Comparison of ENCODE assay signal across 8 cellular contexts in the genomic region with DNA sequence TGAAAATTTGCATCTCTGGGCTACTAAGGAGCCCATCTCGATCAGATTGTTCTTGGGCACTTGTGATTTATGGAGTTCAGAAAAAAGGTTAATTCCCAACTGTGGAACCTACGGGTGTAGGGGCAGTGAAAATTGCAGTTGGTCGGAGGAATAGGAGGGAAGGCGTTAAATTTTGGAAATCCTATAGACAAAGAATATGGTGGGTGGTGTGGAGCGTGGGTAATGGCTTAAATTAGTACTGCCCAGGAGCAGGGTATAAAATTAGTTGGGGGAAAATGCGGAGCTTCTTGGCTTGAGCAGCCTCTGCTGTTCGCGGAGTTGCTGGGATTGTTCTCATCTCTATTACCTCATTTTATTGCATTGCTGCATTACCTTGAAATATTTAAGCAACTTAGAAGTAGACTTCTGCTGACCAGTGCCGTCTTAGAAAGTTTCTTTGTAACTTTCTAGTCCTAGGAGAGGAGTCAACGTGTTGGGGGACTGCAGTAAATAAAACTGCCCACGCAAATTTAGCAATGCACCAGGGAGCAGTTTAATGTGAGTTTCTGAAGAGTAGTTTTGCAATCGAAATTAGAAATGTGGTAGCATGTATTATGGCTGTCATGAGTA. TPM values are rescaled to one million over a fixed set of nuclear protein-coding genes. Genes with fewer than 3 reads are reported as not detected.
A peak's percentile ranks its signal among the peaks of the same experiment; 100 is the strongest.
DNase-seq lines count a peak whose midpoint lies in the region; ATAC-seq and TF ChIP-seq lines count a peak whose summit lies in the region.

No MANE protein-coding gene starts in this region.

- H3K36me3 Mint-ChIP-seq in activated B cell treated with CpG ODN at 0.5 μM for 24 hours (ENCODE audit: low read depth): peaks cover 61% of the 10 kb centered on the region
- peaks cover 10% of the 10 kb centered on the region for H3K36me3 Mint-ChIP-seq in neural crest cell (ENCODE audit: low read depth)

- TF ChIP-seq POLR2A in erythroblast (IDR thresholded peaks at IDR 0.05; ENCODE audit: low read length): no peak

- peak overlapping the region; percentile 72 for H3K4me3 ChIP-seq in BJ (ENCODE audit: low read depth, low read length)

- TF ChIP-seq CTCF in BJ (IDR thresholded peaks at IDR 0.05; ENCODE audit: insufficient read depth, low read depth, low read length) (peak; percentile 35), activated B cell treated with CpG ODN at 0.5 μM for 24 hours (IDR thresholded peaks at IDR 0.05) (no peak), neural crest cell (conservative IDR thresholded peaks at IDR 0.05) (no peak)

- intact Hi-C loops in activated B cell treated with CpG ODN at 0.5 μM for 24 hours (cut with micrococcal nuclease): loop anchor here (2.0 to 5.0 kb wide), 4 partner anchors 21 to 1105 kb away; partner anchors contain the start of genes SASS6 and TRMT13

- DNase-seq in BJ (ENCODE audit: low read depth): no peak
- DNase-seq in H4 (ENCODE audit: low spot score): peak; percentile 16
- no peak for DNase-seq in activated B cell treated with CpG ODN at 0.5 μM for 24 hours
- peak; percentile 16 to 22 for DNase-seq in erythroblast (lab: John Stamatoyannopoulos, UW)
- DNase-seq in neural crest cell (ENCODE audit: low read depth, low spot score): no peak
- no peak for DNase-seq in NCI-H128 (lab: John Stamatoyannopoulos, UW; ENCODE audit: unreplicated experiment)
- DNase-seq in cerebellum (ENCODE audit: low spot score): no peak

- H3K4me3 Mint-ChIP-seq in activated B cell treated with CpG ODN at 0.5 μM for 24 hours: peak overlapping the region; percentile 98
- H3K4me3 Mint-ChIP-seq in neural crest cell: peak overlapping the region; percentile 90

- no peaks in the 10 kb centered on the region for H3K27me3 ChIP-seq in BJ (ENCODE audit: control insufficient read depth, insufficient read depth, low read length)

- peaks cover 6% of the 10 kb centered on the region; the same call in 1 of the 2 replicates for H3K36me3 ChIP-seq in BJ (ENCODE audit: control insufficient read depth, insufficient read depth, low read length)

- CTCF ChIA-PET in BJ (lab: Yijun Ruan, JAX): interaction anchor here (1.0 to 3.3 kb wide), 4 partner anchors 14 to 328 kb away, joined by 3 to 22 read pairs (median 6); no protein-coding TSS in a partner anchor
- CTCF ChIA-PET in activated B cell treated with CpG ODN at 0.5 μM for 24 hours (lab: Charles Lee): interaction anchor here (1.1 to 7.0 kb wide), 8 partner anchors 10 to 125 kb away, joined by 4 to 96 read pairs (median 26); no protein-coding TSS in a partner anchor

- H3K27me3 Mint-ChIP-seq in activated B cell treated with CpG ODN at 0.5 μM for 24 hours (no peaks in the 10 kb centered on the region), neural crest cell (ENCODE audit: low read depth) (peaks cover 44% of the 10 kb centered on the region)

- no peaks in the 10 kb centered on the region for H3K9me3 Mint-ChIP-seq in activated B cell treated with CpG ODN at 0.5 μM for 24 hours
- H3K9me3 Mint-ChIP-seq in neural crest cell: no peaks in the 10 kb centered on the region

- H3K4me1 Mint-ChIP-seq in activated B cell treated with CpG ODN at 0.5 μM for 24 hours (peaks cover 67% of the 10 kb centered on the region), neural crest cell (peaks cover 41% of the 10 kb centered on the region)

- ATAC-seq in activated B cell treated with CpG ODN at 0.5 μM for 24 hours (ENCODE audit: low read depth): peak; percentile 7
- no peak for ATAC-seq in GM18873 (IDR thresholded peaks at IDR 0.05; ENCODE audit: low FRiP score, unreplicated experiment)

- H3K27ac Mint-ChIP-seq in activated B cell treated with CpG ODN at 0.5 μM for 24 hours (peak overlapping the region; percentile 98), neural crest cell (ENCODE audit: unreplicated experiment) (peak overlapping the region; percentile 69)

- POLR2A ChIA-PET in BJ (lab: Charles Lee) (no interaction called here), activated B cell treated with CpG ODN at 0.5 μM for 24 hours (lab: Charles Lee) (interaction anchor here (0.6 to 5.7 kb wide), 36 partner anchors 8 to 950 kb away, joined by 3 to 154 read pairs (median 8); partner anchors contain the start of genes DPH5, EXTL2 and SLC30A7)

RNA-seq across cellular contexts. Expression of gene S1PR1, which starts 0.5 kb away (rescaled TPM):
- 11.8 and 12.2 TPM in 2 replicates for polyA plus RNA-seq in BJ (2011; rRNA removed)
- 9.2 and 14.4 TPM in 2 replicates for polyA minus RNA-seq in BJ (2011; rRNA and poly(A)+ RNA removed)
- total RNA-seq in H4 (2014; rRNA removed; shearing (Covaris generic)): 3.2 and 4.9 TPM in 2 replicates
- total RNA-seq in activated B cell treated with CpG ODN at 0.5 μM for 24 hours: 77.7 and 85.2 TPM in 2 replicates
- 20.9 and 21.6 TPM in 2 replicates for total RNA-seq in neural crest cell
- total RNA-seq in cerebellum: 38.3 TPM

Comparison
In these comparisons a context has a peak if more than half of its experiments do, and no peak if none do; other contexts are left out.
1. DNase-seq: peak in H4 (single experiment) and erythroblast (2 of 2); none in BJ (single experiment), activated B cell treated with CpG ODN at 0.5 μM for 24 hours (single experiment), neural crest cell (single experiment), NCI-H128 (single experiment) and cerebellum (single experiment).